In the genomic region with DNA sequence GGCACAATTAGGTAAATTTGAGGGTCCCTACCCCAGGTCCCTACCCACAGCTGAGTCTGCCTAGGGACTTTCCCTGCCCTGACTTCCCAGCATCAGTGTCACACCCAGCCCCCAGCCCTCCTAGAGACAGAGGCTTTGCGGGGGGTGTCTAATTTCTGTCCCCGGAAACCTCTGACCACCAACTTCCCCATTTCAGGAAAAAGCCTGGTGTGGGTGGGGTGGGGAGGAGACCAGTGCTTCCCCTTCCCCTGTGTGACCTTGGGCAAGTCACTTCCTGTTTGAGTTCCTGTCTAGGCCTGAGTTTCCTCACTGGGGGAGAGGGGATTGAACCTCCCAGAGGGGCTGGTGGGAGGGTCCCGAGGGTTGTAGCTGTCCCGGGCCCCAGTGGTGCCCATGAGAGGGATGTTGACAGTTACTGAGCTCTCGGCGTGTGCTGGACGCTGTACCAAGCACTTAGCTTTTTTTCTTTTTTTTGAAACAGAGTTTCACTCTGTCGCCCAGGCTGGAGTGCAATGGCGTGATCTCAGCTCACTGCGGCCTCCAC, we compare ENCODE assay signal across 9 cellular contexts. TPM values are rescaled to one million over a fixed set of nuclear protein-coding genes. Genes with fewer than 3 reads are reported as not detected.
DNase-seq lines count a peak whose midpoint lies in the region; ATAC-seq and TF ChIP-seq lines count a peak whose summit lies in the region.
"Had no signal": no experiment of that assay in that cellular context is flagged by ENCODE, and none has a peak within 500 bp of the region (broad histone marks: within the 10 kb centered on the region; RNA-seq: fewer than 3 reads in every experiment).

No MANE protein-coding gene starts in this region.

- no peak for TF ChIP-seq EP300 in gastroesophageal sphincter (IDR thresholded peaks at IDR 0.05)

- H3K27me3 ChIP-seq in gastroesophageal sphincter (no peaks in the 10 kb centered on the region), smooth muscle cell (ENCODE audit: low read depth) (no peaks in the 10 kb centered on the region)

- no peak overlapping the region for H3K9ac ChIP-seq in smooth muscle cell (ENCODE audit: low read depth)

- H3K4me3 ChIP-seq in gastroesophageal sphincter, result no peak overlapping the region
- no peak overlapping the region for H3K4me3 ChIP-seq in smooth muscle cell

- peaks cover 0 to 41% of the 10 kb centered on the region in 2 donors for H3K36me3 ChIP-seq in gastroesophageal sphincter
- H3K36me3 ChIP-seq in smooth muscle cell (ENCODE audit: low read depth), result no peaks in the 10 kb centered on the region

- H3K9me3 ChIP-seq in gastroesophageal sphincter (no peaks in the 10 kb centered on the region), smooth muscle cell (replicated peaks; ENCODE audit: low read depth) (no peaks in the 10 kb centered on the region)

- H2AFZ ChIP-seq in smooth muscle cell (ENCODE audit: low read depth), result no peak overlapping the region

- DNase-seq in GM20000 (ENCODE audit: low spot score), result peak; percentile 67
- DNase-seq in SIG-M5 treated with dmso at 0.1 percent for 504 hours (lab: John Stamatoyannopoulos, UW; ENCODE audit: unreplicated experiment), result peak; percentile 92
- DNase-seq in stimulated activated CD8-positive, alpha-beta memory T cell treated with anti-CD3 and anti-CD28 coated beads, Interleukin-4, amount 100 ng/mL, for 48 hours, result peak; percentile 59
- no peak for DNase-seq in GM03348 (ENCODE audit: low spot score)
- no peak for DNase-seq in smooth muscle cell (lab: John Stamatoyannopoulos, UW; ENCODE audit: unreplicated experiment)

- TF ChIP-seq POLR2A in gastroesophageal sphincter (IDR thresholded peaks at IDR 0.05), result no peak

- H3K4me2 ChIP-seq in smooth muscle cell, result no peak overlapping the region

- peaks cover 79% of the 10 kb centered on the region for H3K79me2 ChIP-seq in smooth muscle cell (ENCODE audit: low read depth)

- no peaks in the 10 kb centered on the region for H3F3A ChIP-seq in smooth muscle cell (ENCODE audit: low read depth)

- H3K27ac ChIP-seq in gastroesophageal sphincter (peak overlapping the region in 3 of 4 donors; percentile 67 to 87 (median 75)), smooth muscle cell (ENCODE audit: low read depth) (no peak overlapping the region)

- H3K4me1 ChIP-seq in gastroesophageal sphincter (peaks cover 5 to 73% (median 24%) of the 10 kb centered on the region in 3 donors), smooth muscle cell (ENCODE audit: low read depth) (no peaks in the 10 kb centered on the region)

- ATAC-seq in gastroesophageal sphincter (peak; percentile 67), GM18907 (IDR thresholded peaks at IDR 0.05; ENCODE audit: unreplicated experiment) (no peak), GM19324 (IDR thresholded peaks at IDR 0.05; ENCODE audit: low FRiP score, unreplicated experiment) (no peak)

- WGBS in gastroesophageal sphincter (ENCODE audit: low coverage in 1 of 2), 2 donors, result 58 to 60% methylated on average over 1 to 4 of the region's 10 CpGs
- WGBS in smooth muscle cell (ENCODE audit: low lambda C conversion rate), result 91% methylated on average over 10 of the region's 10 CpGs

- peaks cover 97% of the 10 kb centered on the region for H4K20me1 ChIP-seq in smooth muscle cell (ENCODE audit: low read depth)

- TF ChIP-seq CTCF in GM20000 (IDR thresholded peaks at IDR 0.05; ENCODE audit: extremely low read depth, missing control alignments) (no peak), gastroesophageal sphincter (IDR thresholded peaks at IDR 0.05) (no peak), smooth muscle cell (IDR thresholded peaks at IDR 0.05; ENCODE audit: borderline replicate concordance, insufficient read depth, poor library complexity, severe bottlenecking) (no peak)

RNA-seq across cellular contexts. Expression of a gene that starts 7.9 kb away (rescaled TPM):
- 100 to 1,000 TPM; 140 to 246 (median 167) TPM for total RNA-seq in gastroesophageal sphincter
- 75.8 and 83.8 TPM in 2 replicates for total RNA-seq in smooth muscle cell
- polyA plus RNA-seq in smooth muscle cell, result 73.6 and 107 TPM in 2 replicates

RNA-seq across cellular contexts. Expression of a gene that starts 16.9 kb away (rescaled TPM):
- total RNA-seq in gastroesophageal sphincter (1 to 10 TPM in 3 of 4 donors, under 1 TPM in 1; 0.96 to 3.2 (median 2.1) TPM), smooth muscle cell (0.58 TPM in 1 of 2 replicates, not detected in the other)
- 0.16 and 1.3 TPM in 2 replicates for polyA plus RNA-seq in smooth muscle cell
- total RNA-seq: neural crest cell had no signal

RNA-seq across cellular contexts. Expression of a gene that starts 18.3 kb away (rescaled TPM):
- total RNA-seq in gastroesophageal sphincter, result 10 to 100 TPM; 11.0 to 19.6 (median 15.3) TPM
- total RNA-seq in smooth muscle cell, result 6.3 and 20.5 TPM in 2 replicates
- 24.4 and 28.0 TPM in 2 replicates for polyA plus RNA-seq in smooth muscle cell

RNA-seq across cellular contexts. Expression of a gene that starts 47.4 kb away (rescaled TPM):
- 10 to 100 TPM in 2 of 4 donors, 1 to 10 TPM in 2; 1.9 to 38.0 (median 15.6) TPM for total RNA-seq in gastroesophageal sphincter
- total RNA-seq in smooth muscle cell, result 171 and 186 TPM in 2 replicates
- 178 and 299 TPM in 2 replicates for polyA plus RNA-seq in smooth muscle cell

Comparison
In these comparisons a context has a peak if more than half of its experiments do, and no peak if none do; other contexts are left out.
1. DNase-seq: peak in GM20000 (single experiment), SIG-M5 treated with dmso at 0.1 percent for 504 hours (single experiment) and stimulated activated CD8-positive, alpha-beta memory T cell treated with anti-CD3 and anti-CD28 coated beads, Interleukin-4, amount 100 ng/mL, for 48 hours (single experiment); none in GM03348 (single experiment) and smooth muscle cell (single experiment).